13 cellular contexts compared by ENCODE assay signal in the genomic region with DNA sequence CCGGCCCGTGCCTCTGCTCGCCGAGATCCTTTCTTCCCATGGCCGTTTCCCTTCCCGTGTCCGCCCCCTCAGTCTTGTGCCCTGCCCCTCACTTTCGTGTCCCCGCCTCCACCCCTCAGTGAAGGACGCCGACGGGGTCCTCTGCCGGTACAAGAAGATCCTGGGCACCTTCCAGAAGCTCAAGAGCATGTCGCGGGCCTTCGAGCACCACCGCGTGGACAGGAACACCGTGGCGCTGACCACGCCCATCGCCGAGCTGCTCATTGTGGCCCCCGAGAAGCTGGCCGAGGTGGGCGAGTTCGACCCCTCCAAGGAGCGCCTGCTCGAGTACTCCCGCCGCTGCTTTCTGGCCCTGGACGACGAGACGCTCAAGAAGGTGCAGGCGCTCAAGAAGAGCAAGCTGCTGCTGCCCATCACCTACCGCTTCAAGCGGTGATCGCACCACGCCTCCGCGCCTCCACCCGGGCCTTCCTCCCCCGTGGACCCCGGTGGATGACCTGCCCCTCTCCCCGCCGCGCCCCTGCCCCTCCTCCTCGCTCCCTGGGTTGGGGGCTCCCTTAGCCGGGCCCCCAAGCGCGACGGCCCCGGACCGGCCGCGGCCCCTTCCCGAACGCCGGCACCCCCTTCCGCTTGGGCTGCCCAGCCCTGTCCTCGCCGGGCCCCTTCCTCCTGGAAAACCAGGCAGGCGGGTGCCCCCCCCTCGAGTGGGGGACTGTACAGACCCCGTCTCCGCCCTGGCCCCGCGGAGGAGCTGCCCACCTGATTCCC. TPM values are rescaled to one million over a fixed set of nuclear protein-coding genes. Genes with fewer than 3 reads are reported as not detected.
DNase-seq lines count a peak whose midpoint lies in the region; ATAC-seq and TF ChIP-seq lines count a peak whose summit lies in the region.
"Had no signal": no experiment of that assay in that cellular context is flagged by ENCODE, and none has a peak within 500 bp of the region (broad histone marks: within the 10 kb centered on the region; RNA-seq: fewer than 3 reads in every experiment).

No MANE protein-coding gene starts in this region.

- H3K79me2 ChIP-seq in OCI-LY3 (ENCODE audit: low read length), result peaks cover 34% of the 10 kb centered on the region
- peaks cover 28% of the 10 kb centered on the region for H3K79me2 ChIP-seq in osteoblast (ENCODE audit: insufficient read depth, low read length)

- TF ChIP-seq POLR2A in gastroesophageal sphincter (IDR thresholded peaks at IDR 0.05), result no peak

- 60% methylated on average over 1 to 8 of the region's 68 CpGs for WGBS in gastroesophageal sphincter (ENCODE audit: low coverage in 1 of 2), 2 donors

- H3K27ac ChIP-seq in OCI-LY3 (ENCODE audit: low read length), result no peak overlapping the region
- peak overlapping the region in 3 of 4 donors; percentile 97 to 99 (median 98) for H3K27ac ChIP-seq in gastroesophageal sphincter
- no peak overlapping the region for H3K27ac ChIP-seq in osteoblast (ENCODE audit: low read depth, low read length)

- H3K36me3 Mint-ChIP-seq in Calu3 (ENCODE audit: insufficient read depth, unreplicated experiment), result peaks cover 75% of the 10 kb centered on the region

- H3K27me3 ChIP-seq in OCI-LY3 (ENCODE audit: low read depth, low read length), result no peaks in the 10 kb centered on the region
- H3K27me3 ChIP-seq in gastroesophageal sphincter, result no peaks in the 10 kb centered on the region
- no peaks in the 10 kb centered on the region for H3K27me3 ChIP-seq in osteoblast (ENCODE audit: insufficient read depth, low read length)
- H3K27me3 ChIP-seq: dorsolateral prefrontal cortex had no signal

- peak overlapping the region; percentile 96 for H3K27ac Mint-ChIP-seq in Calu3 (ENCODE audit: unreplicated experiment)

- H4K20me1 ChIP-seq in OCI-LY3 (ENCODE audit: insufficient read depth, low read length), result peaks cover 12% of the 10 kb centered on the region
- H4K20me1 ChIP-seq in osteoblast (ENCODE audit: insufficient read depth, low read length), result peaks cover 23% of the 10 kb centered on the region

- ATAC-seq in gastroesophageal sphincter, result no peak
- ATAC-seq: PC-3 had no signal

- H3K9me3 Mint-ChIP-seq in Calu3 (ENCODE audit: low read depth, unreplicated experiment), result no peaks in the 10 kb centered on the region
- H3K9me3 Mint-ChIP-seq: activated naive CD4-positive, alpha-beta T cell treated with anti-CD3 and anti-CD28 coated beads for 36 hours had no signal

- H3K4me3 ChIP-seq in OCI-LY3 (ENCODE audit: low read length) (no peak overlapping the region), gastroesophageal sphincter (no peak overlapping the region), osteoblast (ENCODE audit: insufficient read depth, low read length) (no peak overlapping the region)

- no peaks in the 10 kb centered on the region for H3K9me3 ChIP-seq in OCI-LY3 (ENCODE audit: insufficient read depth, low read length)
- no peaks in the 10 kb centered on the region for H3K9me3 ChIP-seq in gastroesophageal sphincter
- H3K9me3 ChIP-seq in osteoblast (ENCODE audit: low read depth, low read length), result no peaks in the 10 kb centered on the region

- BruUV-seq in Calu3 (replicated peaks; lab: Mats Ljungman, UMichigan), result no TSS peak

- H3K4me3 Mint-ChIP-seq in Calu3 (ENCODE audit: low read depth, unreplicated experiment), result peak overlapping the region; percentile 96

- H3K27me3 Mint-ChIP-seq in Calu3 (ENCODE audit: unreplicated experiment), result no peaks in the 10 kb centered on the region

- H3K4me2 ChIP-seq in OCI-LY3 (ENCODE audit: low read length) (peak overlapping the region; percentile 76; the same call in 1 of the 2 replicates), osteoblast (ENCODE audit: insufficient read depth, low read length) (no peak overlapping the region)

- H3K36me3 ChIP-seq in OCI-LY3 (replicated peaks; ENCODE audit: low read depth, low read length) (peaks cover 20% of the 10 kb centered on the region), gastroesophageal sphincter (peaks cover 0 to 23% of the 10 kb centered on the region in 2 donors), osteoblast (ENCODE audit: insufficient read depth, low read length) (no peaks in the 10 kb centered on the region)

- H3K4me1 ChIP-seq in OCI-LY3 (ENCODE audit: low read length) (peaks cover 17% of the 10 kb centered on the region), gastroesophageal sphincter (peaks cover 0 to 63% (median 38%) of the 10 kb centered on the region in 3 donors), osteoblast (ENCODE audit: insufficient read depth, low read length) (peaks cover 27% of the 10 kb centered on the region)

- DNase-seq in Calu3 (no peak), osteoblast (ENCODE audit: insufficient read length, low spot score, missing footprints) (peak; percentile 52), NCI-H1048 (lab: John Stamatoyannopoulos, UW) (no peak), NCI-H526 treated with DMSO at 0.1 percent for 48 hours (lab: John Stamatoyannopoulos, UW) (no peak), OCI-M2 (lab: John Stamatoyannopoulos, UW; ENCODE audit: unreplicated experiment) (no peak), HT-29 (ENCODE audit: low spot score) (no peak)
- DNase-seq: activated naive CD4-positive, alpha-beta T cell treated with anti-CD3 and anti-CD28 coated beads for 36 hours; dorsolateral prefrontal cortex; NCI-H2081 treated with DMSO at 0.1 percent for 48 hours; PC-3; stimulated activated naive CD4-positive, alpha-beta T cell treated with Interleukin-2 at 50 U/mL for 16 hours had no signal

- peaks cover 6% of the 10 kb centered on the region for H3K4me1 Mint-ChIP-seq in Calu3 (ENCODE audit: low read depth, unreplicated experiment)

- H2AFZ ChIP-seq in OCI-LY3 (ENCODE audit: low read depth, low read length), result no peak overlapping the region
- no peak overlapping the region for H2AFZ ChIP-seq in osteoblast (ENCODE audit: low read length)

- TF ChIP-seq CTCF in Calu3 (IDR thresholded peaks at IDR 0.05; ENCODE audit: unreplicated experiment) (no peak), OCI-LY3 (IDR thresholded peaks at IDR 0.05; ENCODE audit: low read depth, low read length) (no peak), gastroesophageal sphincter (IDR thresholded peaks at IDR 0.05) (no peak), osteoblast (IDR thresholded peaks at IDR 0.05; ENCODE audit: extremely low read depth, low read depth, low read length) (no peak)

- no peak for TF ChIP-seq EP300 in gastroesophageal sphincter (IDR thresholded peaks at IDR 0.05)

- H3K9ac ChIP-seq in OCI-LY3 (ENCODE audit: low read length), result no peak overlapping the region

- CTCF ChIA-PET in Calu3 (lab: Charles Lee), result interaction anchor here (0.6 to 0.7 kb wide), 2 partner anchors 161 to 695 kb away, joined by 3 read pairs; no protein-coding TSS in a partner anchor

- intact Hi-C loops in Calu3 (cut with micrococcal nuclease; ENCODE audit: unreplicated experiment), result loop anchor here (10.0 kb wide), 1 partner anchor 152 kb away; no protein-coding TSS in a partner anchor

RNA-seq across cellular contexts. Expression of a gene that starts 2.3 kb away (rescaled TPM):
- total RNA-seq in Calu3 (2022) (286 and 309 TPM in 2 replicates), gastroesophageal sphincter (10 to 100 TPM; 68.9 to 97.9 (median 91.4) TPM), osteoblast (64.5 and 70.2 TPM in 2 replicates)
- 799 and 894 TPM in 2 replicates for total RNA-seq in HT-29 (2014; rRNA removed; shearing (Covaris generic))

RNA-seq across cellular contexts. Expression of a gene that starts 4.5 kb away (rescaled TPM):
- total RNA-seq in Calu3 (2022) (12.7 and 18.3 TPM in 2 replicates), gastroesophageal sphincter (10 to 100 TPM; 11.4 to 28.5 (median 15.5) TPM), osteoblast (10.5 and 13.3 TPM in 2 replicates)
- total RNA-seq in HT-29 (2014; rRNA removed; shearing (Covaris generic)), result 9.7 and 11.4 TPM in 2 replicates

RNA-seq across cellular contexts. Expression of a gene that starts 9.0 kb away (rescaled TPM):
- total RNA-seq in Calu3 (2022) (33.0 and 33.1 TPM in 2 replicates), gastroesophageal sphincter (10 to 100 TPM in 3 of 4 donors, 1 to 10 TPM in 1; 8.4 to 17.5 (median 11.4) TPM), osteoblast (25.7 and 28.6 TPM in 2 replicates)
- 40.9 and 43.2 TPM in 2 replicates for total RNA-seq in HT-29 (2014; rRNA removed; shearing (Covaris generic))

RNA-seq across cellular contexts. Expression of a gene that starts 11.7 kb away (rescaled TPM):
- total RNA-seq in Calu3 (2022) (35.6 TPM in 2 replicates), gastroesophageal sphincter (10 to 100 TPM; 28.9 to 44.1 (median 35.2) TPM), osteoblast (6.5 and 8.3 TPM in 2 replicates)
- total RNA-seq in HT-29 (2014; rRNA removed; shearing (Covaris generic)), result 16.1 and 18.8 TPM in 2 replicates

RNA-seq across cellular contexts. Expression of a gene that starts 22.5 kb away (rescaled TPM):
- total RNA-seq in Calu3 (2022) (162 and 180 TPM in 2 replicates), gastroesophageal sphincter (100 to 1,000 TPM in 1 of 4 donors, 10 to 100 TPM in 3; 44.8 to 165 (median 70.2) TPM), osteoblast (25.0 and 31.5 TPM in 2 replicates)
- total RNA-seq in HT-29 (2014; rRNA removed; shearing (Covaris generic)), result 195 and 216 TPM in 2 replicates

Comparison
In these comparisons a context has a peak if more than half of its experiments do, and no peak if none do; other contexts are left out.
1. H3K27ac ChIP-seq: peak in gastroesophageal sphincter (3 of 4); none in OCI-LY3 (single experiment) and osteoblast (single experiment).